Comparison of ENCODE assay signal across 1 cellular context in the genomic region with DNA sequence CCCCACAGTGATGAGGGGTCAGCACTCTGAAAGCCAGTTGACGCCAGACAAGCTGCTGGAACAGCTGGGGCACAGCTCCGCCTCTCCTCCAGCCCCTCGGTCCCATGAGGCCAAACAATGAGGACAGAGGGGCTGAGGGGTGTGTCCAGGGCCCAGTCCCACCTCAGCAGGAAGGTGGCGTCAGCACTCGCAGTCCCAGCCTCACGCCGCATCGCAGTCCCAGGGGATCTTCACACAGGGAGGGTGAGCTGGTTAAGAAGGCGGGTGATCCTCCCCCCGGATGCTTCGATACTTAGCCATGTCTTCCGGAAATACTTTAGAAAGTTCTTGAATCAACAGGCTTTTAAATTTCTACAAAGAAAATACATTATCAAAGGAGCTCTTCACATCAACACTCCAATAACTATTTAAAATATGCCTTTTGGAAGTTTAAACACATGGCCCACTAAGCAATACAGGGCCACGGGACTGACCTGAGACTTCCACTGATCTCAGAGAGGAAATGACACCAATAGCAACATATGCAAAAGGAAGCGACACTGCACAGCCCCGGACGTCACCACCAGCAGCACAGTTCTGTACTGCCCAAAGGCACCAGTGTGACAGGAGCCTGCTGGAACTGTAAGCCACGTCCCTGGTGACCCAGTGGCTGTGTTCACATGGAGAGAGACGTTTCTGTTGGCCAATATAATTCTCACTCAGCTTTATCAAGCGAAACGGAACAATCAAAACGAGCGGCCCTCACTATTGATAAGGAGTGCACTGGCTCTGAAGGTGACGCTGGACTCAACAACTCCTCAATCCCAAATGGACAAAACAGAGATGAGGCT.
TF ChIP-seq lines count a peak whose summit lies in the region.

No MANE protein-coding gene starts in this region.

TF ChIP-seq in GM23338, 12 proteins besides CTCF, POLR2A, EP300 and RAD21:
- TF ChIP-seq EZH2 (IDR thresholded peaks at IDR 0.05; ENCODE audit: low read depth, unreplicated experiment) (no peak), CREB1 (CRISPR knock-in tag; IDR thresholded peaks at IDR 0.05; ENCODE audit: low read depth) (no peak), ZNF462 (CRISPR knock-in tag; IDR thresholded peaks at IDR 0.05) (no peak), ZNF331 (CRISPR knock-in tag; IDR thresholded peaks at IDR 0.05; ENCODE audit: low read depth) (no peak), STAT1 (IDR thresholded peaks at IDR 0.05; ENCODE audit: unreplicated experiment) (no peak), NANOG (IDR thresholded peaks at IDR 0.05; ENCODE audit: borderline replicate concordance) (no peak), JUNB (IDR thresholded peaks at IDR 0.05; ENCODE audit: unreplicated experiment) (no peak), POLR2AphosphoS5 (IDR thresholded peaks at IDR 0.05; ENCODE audit: low read depth) (no peak), EZH2phosphoT487 (IDR thresholded peaks at IDR 0.05; ENCODE audit: unreplicated experiment) (no peak), ZNF114 (CRISPR knock-in tag; IDR thresholded peaks at IDR 0.05) (no peak)
- TF ChIP-seq, protein P1, sequence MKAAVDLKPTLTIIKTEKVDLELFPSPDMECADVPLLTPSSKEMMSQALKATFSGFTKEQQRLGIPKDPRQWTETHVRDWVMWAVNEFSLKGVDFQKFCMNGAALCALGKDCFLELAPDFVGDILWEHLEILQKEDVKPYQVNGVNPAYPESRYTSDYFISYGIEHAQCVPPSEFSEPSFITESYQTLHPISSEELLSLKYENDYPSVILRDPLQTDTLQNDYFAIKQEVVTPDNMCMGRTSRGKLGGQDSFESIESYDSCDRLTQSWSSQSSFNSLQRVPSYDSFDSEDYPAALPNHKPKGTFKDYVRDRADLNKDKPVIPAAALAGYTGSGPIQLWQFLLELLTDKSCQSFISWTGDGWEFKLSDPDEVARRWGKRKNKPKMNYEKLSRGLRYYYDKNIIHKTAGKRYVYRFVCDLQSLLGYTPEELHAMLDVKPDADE (IDR thresholded peaks at IDR 0.05) = no peak
- TF ChIP-seq, protein P2, sequence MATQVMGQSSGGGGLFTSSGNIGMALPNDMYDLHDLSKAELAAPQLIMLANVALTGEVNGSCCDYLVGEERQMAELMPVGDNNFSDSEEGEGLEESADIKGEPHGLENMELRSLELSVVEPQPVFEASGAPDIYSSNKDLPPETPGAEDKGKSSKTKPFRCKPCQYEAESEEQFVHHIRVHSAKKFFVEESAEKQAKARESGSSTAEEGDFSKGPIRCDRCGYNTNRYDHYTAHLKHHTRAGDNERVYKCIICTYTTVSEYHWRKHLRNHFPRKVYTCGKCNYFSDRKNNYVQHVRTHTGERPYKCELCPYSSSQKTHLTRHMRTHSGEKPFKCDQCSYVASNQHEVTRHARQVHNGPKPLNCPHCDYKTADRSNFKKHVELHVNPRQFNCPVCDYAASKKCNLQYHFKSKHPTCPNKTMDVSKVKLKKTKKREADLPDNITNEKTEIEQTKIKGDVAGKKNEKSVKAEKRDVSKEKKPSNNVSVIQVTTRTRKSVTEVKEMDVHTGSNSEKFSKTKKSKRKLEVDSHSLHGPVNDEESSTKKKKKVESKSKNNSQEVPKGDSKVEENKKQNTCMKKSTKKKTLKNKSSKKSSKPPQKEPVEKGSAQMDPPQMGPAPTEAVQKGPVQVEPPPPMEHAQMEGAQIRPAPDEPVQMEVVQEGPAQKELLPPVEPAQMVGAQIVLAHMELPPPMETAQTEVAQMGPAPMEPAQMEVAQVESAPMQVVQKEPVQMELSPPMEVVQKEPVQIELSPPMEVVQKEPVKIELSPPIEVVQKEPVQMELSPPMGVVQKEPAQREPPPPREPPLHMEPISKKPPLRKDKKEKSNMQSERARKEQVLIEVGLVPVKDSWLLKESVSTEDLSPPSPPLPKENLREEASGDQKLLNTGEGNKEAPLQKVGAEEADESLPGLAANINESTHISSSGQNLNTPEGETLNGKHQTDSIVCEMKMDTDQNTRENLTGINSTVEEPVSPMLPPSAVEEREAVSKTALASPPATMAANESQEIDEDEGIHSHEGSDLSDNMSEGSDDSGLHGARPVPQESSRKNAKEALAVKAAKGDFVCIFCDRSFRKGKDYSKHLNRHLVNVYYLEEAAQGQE (IDR thresholded peaks at IDR 0.05; ENCODE audit: unreplicated experiment) = no peak
